Comparison of ENCODE assay signal across 18 cellular contexts in genomic region chr2:173851256-173851655, GRCh38.
DNase-seq lines count a peak whose midpoint lies in the region; ATAC-seq, FAIRE-seq and TF ChIP-seq lines count a peak whose summit lies in the region.
"Had no signal": no experiment of that assay in that cellular context is flagged by ENCODE, and none has a peak within 500 bp of the region (broad histone marks: within the 10 kb centered on the region; RNA-seq: fewer than 3 reads in every experiment).

No MANE protein-coding gene starts in this region.

- no peaks in the 10 kb centered on the region for H4K20me1 ChIP-seq in astrocyte (ENCODE audit: insufficient read depth, low read length)

- no peak overlapping the region for H3K9ac ChIP-seq in astrocyte (ENCODE audit: low read length)

- H3K27ac ChIP-seq in astrocyte (ENCODE audit: low read depth, low read length) (no peak overlapping the region), vagina (peak overlapping the region; percentile 45)
- H3K27ac ChIP-seq: colonic mucosa had no signal

- peaks cover 11% of the 10 kb centered on the region for H3K9me3 Mint-ChIP-seq in astrocyte (ENCODE audit: unreplicated experiment)
- H3K9me3 Mint-ChIP-seq: CD8-positive, alpha-beta memory T cell had no signal

- no peak overlapping the region for H2AFZ ChIP-seq in astrocyte (ENCODE audit: low read depth, low read length)

- H3K27me3 ChIP-seq in astrocyte (ENCODE audit: insufficient read depth, low read length) (no peaks in the 10 kb centered on the region), vagina (no peaks in the 10 kb centered on the region)
- H3K27me3 ChIP-seq: colonic mucosa had no signal

- no peaks in the 10 kb centered on the region for H3K36me3 Mint-ChIP-seq in astrocyte (ENCODE audit: low read depth, unreplicated experiment)
- H3K36me3 Mint-ChIP-seq: activated naive CD8-positive, alpha-beta T cell; naive B cell had no signal

- no peak overlapping the region for H3K27ac Mint-ChIP-seq in astrocyte (ENCODE audit: unreplicated experiment)
- H3K27ac Mint-ChIP-seq: activated naive CD8-positive, alpha-beta T cell; CD8-positive, alpha-beta memory T cell; naive B cell; progenitor cell of endocrine pancreas had no signal

- H3K4me3 Mint-ChIP-seq in astrocyte (ENCODE audit: unreplicated experiment): no peak overlapping the region
- H3K4me3 Mint-ChIP-seq: activated naive CD8-positive, alpha-beta T cell; CD8-positive, alpha-beta memory T cell; naive B cell had no signal

- H3K9me3 ChIP-seq in astrocyte (ENCODE audit: insufficient read depth, low read depth, low read length): no peaks in the 10 kb centered on the region
- H3K9me3 ChIP-seq in vagina: no peaks in the 10 kb centered on the region
- H3K9me3 ChIP-seq: colonic mucosa had no signal

- H3K27me3 Mint-ChIP-seq in astrocyte (ENCODE audit: low read depth, unreplicated experiment): no peaks in the 10 kb centered on the region
- H3K27me3 Mint-ChIP-seq: progenitor cell of endocrine pancreas had no signal

- peak; percentile 73 for ATAC-seq in Right ventricle myocardium inferior
- ATAC-seq in left ventricle myocardium superior: peak; percentile 85

- no peaks in the 10 kb centered on the region for H3K4me1 Mint-ChIP-seq in astrocyte (ENCODE audit: low read depth, unreplicated experiment)
- H3K4me1 Mint-ChIP-seq: CD8-positive, alpha-beta memory T cell; naive B cell had no signal

- no peak overlapping the region for H3K4me2 ChIP-seq in astrocyte (ENCODE audit: low read length)

- DNase-seq in Right ventricle myocardium inferior (ENCODE audit: missing footprints) (peak; percentile 74), cardiac septum (ENCODE audit: low spot score) (no peak), astrocyte (ENCODE audit: low read depth) (peak; percentile 47), left ventricle myocardium superior (peak; percentile 73), vagina (ENCODE audit: extremely low spot score in 2 of 2) (no peak), ecto neural progenitor cell (ENCODE audit: low spot score) (no peak), erythroblast (lab: John Stamatoyannopoulos, UW) (no peak), GF-D8 (lab: John Stamatoyannopoulos, UW) (no peak)
- DNase-seq: activated CD4-positive, CD25-positive, alpha-beta regulatory T cell treated with anti-CD3 and anti-CD28 coated beads, Interleukin-2, amount 50 U/mL, for 72 hours; CD8-positive, alpha-beta memory T cell; colonic mucosa; KG1; naive B cell; NCI-H510A; stimulated activated CD4-positive, alpha-beta T cell treated with anti-CD3 and anti-CD28 coated beads, Interleukin-15, amount 100 ng/mL, for 24 hours had no signal

- H3K4me1 ChIP-seq in astrocyte (ENCODE audit: insufficient read depth, low read length) (no peaks in the 10 kb centered on the region), vagina (peaks cover 38% of the 10 kb centered on the region)
- H3K4me1 ChIP-seq: colonic mucosa had no signal

- TF ChIP-seq CTCF in astrocyte (IDR thresholded peaks at IDR 0.05; ENCODE audit: insufficient read depth, low read depth, low read length) (no peak), vagina (IDR thresholded peaks at IDR 0.05) (no peak)

- FAIRE-seq in astrocyte (lab: Jason Lieb, UNC): no peak
- FAIRE-seq: GM12892 had no signal

- H3K36me3 ChIP-seq in astrocyte (ENCODE audit: insufficient read depth, low read length) (no peaks in the 10 kb centered on the region), vagina (no peaks in the 10 kb centered on the region)
- H3K36me3 ChIP-seq: colonic mucosa had no signal

- TF ChIP-seq POLR2A in vagina (IDR thresholded peaks at IDR 0.05) (no peak), erythroblast (IDR thresholded peaks at IDR 0.05; ENCODE audit: low read length) (no peak)

- intact Hi-C loops in Right ventricle myocardium inferior (cut with DNase I): no loop called here
- intact Hi-C loops in cardiac septum (cut with DNase I): no loop called here
- intact Hi-C loops in left ventricle myocardium superior (cut with micrococcal nuclease): no loop called here
- intact Hi-C loops in vagina (cut with DNase I): no loop called here

- H3K79me2 ChIP-seq in astrocyte (ENCODE audit: insufficient read depth, low read length): no peaks in the 10 kb centered on the region

- H3K4me3 ChIP-seq in astrocyte (ENCODE audit: insufficient read depth, low read depth, low read length): no peak overlapping the region
- H3K4me3 ChIP-seq in vagina: no peak overlapping the region
- H3K4me3 ChIP-seq: colonic mucosa had no signal

Comparison
In these comparisons a context has a peak if more than half of its experiments do, and no peak if none do; other contexts are left out.
1. DNase-seq: peak in Right ventricle myocardium inferior (single experiment), astrocyte (single experiment) and left ventricle myocardium superior (single experiment); none in cardiac septum (single experiment), vagina (0 of 2), ecto neural progenitor cell (single experiment), erythroblast (0 of 2) and GF-D8 (single experiment).